Comparison of ENCODE assay signal across 20 cellular contexts in the genomic region with DNA sequence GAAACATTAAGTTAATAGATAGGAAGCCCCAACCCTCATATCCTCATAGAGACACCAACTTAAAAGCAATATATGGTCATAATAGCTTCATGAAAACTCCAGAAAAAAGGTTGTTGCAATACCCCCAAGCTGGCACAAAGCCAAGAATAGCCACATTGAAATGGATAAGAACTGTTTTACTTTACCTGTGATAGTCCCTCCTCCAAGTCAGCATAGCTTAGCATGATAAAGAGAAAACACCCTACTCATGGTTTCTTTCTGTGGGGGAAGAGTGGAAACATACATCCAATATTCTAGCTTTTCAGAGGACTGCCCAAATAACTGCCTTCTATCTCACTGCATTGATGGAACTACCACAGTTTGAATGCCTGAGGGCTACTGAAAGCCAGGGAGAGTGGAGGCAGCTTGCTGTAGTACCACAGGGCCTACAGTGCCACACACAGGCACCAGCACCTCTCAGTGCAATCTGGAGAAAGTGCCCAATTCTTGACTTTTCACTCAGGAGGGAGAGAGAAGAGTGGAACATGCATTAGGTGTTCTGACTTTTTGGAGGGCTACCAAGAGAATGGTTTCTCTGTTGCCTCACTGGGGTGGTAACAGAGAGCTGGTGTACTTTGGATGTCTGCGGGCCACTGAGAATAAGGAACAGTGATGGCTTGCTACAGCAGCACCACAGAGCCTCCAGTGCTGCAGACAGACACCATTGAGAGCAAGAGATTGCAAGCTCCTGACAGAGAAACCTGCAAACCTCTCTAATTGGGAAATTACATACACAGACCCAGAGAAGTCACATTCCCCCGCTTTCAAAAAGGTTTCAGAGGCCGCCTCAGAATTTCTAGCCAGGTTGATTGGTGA.
"Had no signal": no experiment of that assay in that cellular context is flagged by ENCODE, and none has a peak within 500 bp of the region (broad histone marks: within the 10 kb centered on the region; RNA-seq: fewer than 3 reads in every experiment).

No MANE protein-coding gene starts in this region.

- FAIRE-seq: endometrium, frontal cortex had no signal

- H3K4me1 ChIP-seq: heart left ventricle, neural progenitor cell had no signal

- H3K4me3 ChIP-seq: heart left ventricle, lung, neural progenitor cell, ovary, smooth muscle cell had no signal

- H3K9me3 ChIP-seq: ovary had no signal

- H3K27me3 ChIP-seq: heart left ventricle, neural progenitor cell, ovary had no signal

- H3K36me3 ChIP-seq: heart left ventricle, neural progenitor cell, ovary had no signal

- H3K27ac ChIP-seq: heart left ventricle, neural progenitor cell, ovary had no signal

- ATAC-seq: esophagus mucosa; heart left ventricle; left colon; left ventricle myocardium superior; natural killer cell treated with Interleukin-12 subunit alpha and Interleukin-12 subunit beta and Interleukin-15 and Interleukin-18, amount 100 ng/mL, for 72 hours; right cardiac atrium had no signal

- DNase-seq: effector memory CD4-positive, alpha-beta T cell; heart left ventricle; hippocampal formation; left colon; left ventricle myocardium superior; mesenchymal stem cell; midbrain; nucleus accumbens; ovary; right cardiac atrium; stimulated activated CD4-positive, alpha-beta T cell treated with anti-CD3 and anti-CD28 coated beads, Interleukin-2, amount 100 ng/mL, for 48 hours; stimulated activated naive CD4-positive, alpha-beta T cell treated with Interleukin-2 at 50 U/mL for 16 hours; trophoblast cell had no signal
